31 cellular contexts compared by ENCODE assay signal in the genomic region with DNA sequence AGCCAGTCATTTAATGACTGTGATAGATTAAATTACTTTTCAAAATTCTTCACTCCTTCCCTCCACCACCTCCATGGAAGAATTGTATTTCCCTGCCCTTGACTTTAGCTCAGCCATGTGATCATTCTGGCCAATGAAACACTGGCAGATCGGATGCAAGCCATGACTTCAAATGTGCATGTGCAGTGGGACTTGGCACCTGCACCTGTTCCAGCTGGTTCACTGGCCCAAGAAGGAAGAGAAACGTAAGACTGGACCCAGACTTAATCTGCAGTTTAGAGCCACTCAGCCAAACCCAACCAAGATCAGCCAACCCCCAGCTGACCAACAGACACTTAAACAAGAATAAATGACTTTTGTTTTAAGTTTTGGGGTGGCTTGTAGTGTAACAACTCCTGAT. TPM values are rescaled to one million over a fixed set of nuclear protein-coding genes. Genes with fewer than 3 reads are reported as not detected.
DNase-seq lines count a peak whose midpoint lies in the region; ATAC-seq and TF ChIP-seq lines count a peak whose summit lies in the region.
"Had no signal": no experiment of that assay in that cellular context is flagged by ENCODE, and none has a peak within 500 bp of the region (broad histone marks: within the 10 kb centered on the region; RNA-seq: fewer than 3 reads in every experiment).

No MANE protein-coding gene starts in this region.

- H3K9me3 ChIP-seq in left ventricle myocardium inferior (replicated peaks) = peaks cover 3% of the 10 kb centered on the region
- no peaks in the 10 kb centered on the region for H3K9me3 ChIP-seq in heart right ventricle
- no peaks in the 10 kb centered on the region for H3K9me3 ChIP-seq in hepatocyte (ENCODE audit: low read depth)
- H3K9me3 ChIP-seq in tibial artery = no peaks in the 10 kb centered on the region
- H3K9me3 ChIP-seq: breast epithelium, gastroesophageal sphincter, suprapubic skin, uterus had no signal

- no peaks in the 10 kb centered on the region for H3K79me2 ChIP-seq in hepatocyte
- H3K79me2 ChIP-seq: parathyroid adenoma had no signal

- H3K4me2 ChIP-seq in hepatocyte = peak overlapping the region; percentile 8
- H3K4me2 ChIP-seq: KMS-11, smooth muscle cell had no signal

- no peaks in the 10 kb centered on the region for H3K9me2 ChIP-seq in hepatocyte (replicated peaks; ENCODE audit: insufficient read depth)

- H3K4me1 ChIP-seq in left ventricle myocardium inferior (peaks cover 19% of the 10 kb centered on the region), heart right ventricle (peaks cover 0 to 15% (median 4%) of the 10 kb centered on the region in 9 donors), hepatocyte (ENCODE audit: insufficient read depth) (peaks cover 21% of the 10 kb centered on the region), tibial artery (peaks cover 0 to 28% (median 2%) of the 10 kb centered on the region in 4 donors)
- H3K4me1 ChIP-seq: breast epithelium, gastroesophageal sphincter, parathyroid adenoma, uterus had no signal

- TF ChIP-seq CTCF in left ventricle myocardium inferior (IDR thresholded peaks at IDR 0.05; ENCODE audit: borderline replicate concordance) (no peak), heart right ventricle (IDR thresholded peaks at IDR 0.05) (no peak), hepatocyte (IDR thresholded peaks at IDR 0.05; ENCODE audit: poor library complexity) (no peak), tibial artery (IDR thresholded peaks at IDR 0.05) (no peak), nephron progenitor cell (IDR thresholded peaks at IDR 0.05) (no peak)

- H3K4me3 ChIP-seq in left ventricle myocardium inferior (no peak overlapping the region), heart right ventricle (no peak overlapping the region), hepatocyte (no peak overlapping the region), tibial artery (no peak overlapping the region)
- H3K4me3 ChIP-seq: breast epithelium, gastroesophageal sphincter, smooth muscle cell, suprapubic skin, uterus had no signal

- no peaks in the 10 kb centered on the region for H3K36me3 Mint-ChIP-seq in nephron progenitor cell (ENCODE audit: low read depth)
- H3K36me3 Mint-ChIP-seq: activated naive CD4-positive, alpha-beta T cell treated with anti-CD3 and anti-CD28 coated beads, Interleukin-2, amount 50 U/mL, for 24 hours had no signal

- H3K27ac ChIP-seq in left ventricle myocardium inferior (replicated peaks) (peak overlapping the region; percentile 66), heart right ventricle (peak overlapping the region in 2 of 10 donors; percentile 2 to 24), hepatocyte (peak overlapping the region; percentile 70), tibial artery (peak overlapping the region; percentile 58 to 70)
- H3K27ac ChIP-seq: breast epithelium, gastroesophageal sphincter, KMS-11, parathyroid adenoma, suprapubic skin, uterus, VCaP had no signal

- no peaks in the 10 kb centered on the region for H3K9me3 Mint-ChIP-seq in nephron progenitor cell
- H3K9me3 Mint-ChIP-seq: activated naive CD4-positive, alpha-beta T cell treated with anti-CD3 and anti-CD28 coated beads, Interleukin-2, amount 50 U/mL, for 24 hours; activated T-helper 2 cell treated with anti-CD3 and anti-CD28 coated beads, Interferon-gamma antibody, Interleukin-2, Interleukin-4, amounts not matched to agents 10 μg/mL and 5 μg/mL and 100 μg/mL, durations not matched to agents 14 hours and 24 hours and 36 hours; CD4-positive, alpha-beta T cell; neural crest cell had no signal

- H3K36me3 ChIP-seq in left ventricle myocardium inferior = no peaks in the 10 kb centered on the region
- peaks cover 0 to 13% (median 0%) of the 10 kb centered on the region in 9 donors for H3K36me3 ChIP-seq in heart right ventricle
- no peaks in the 10 kb centered on the region for H3K36me3 ChIP-seq in hepatocyte (replicated peaks; ENCODE audit: insufficient read depth, low read depth)
- peaks cover 0 to 9% (median 0%) of the 10 kb centered on the region in 3 donors for H3K36me3 ChIP-seq in tibial artery
- H3K36me3 ChIP-seq: breast epithelium, suprapubic skin, uterus had no signal

- H3K27me3 ChIP-seq in left ventricle myocardium inferior (ENCODE audit: low read depth) (no peaks in the 10 kb centered on the region), heart right ventricle (no peaks in the 10 kb centered on the region), hepatocyte (no peaks in the 10 kb centered on the region), tibial artery (no peaks in the 10 kb centered on the region)
- H3K27me3 ChIP-seq: breast epithelium, gastroesophageal sphincter, suprapubic skin, uterus had no signal

- no peak overlapping the region for H3K27ac Mint-ChIP-seq in nephron progenitor cell
- H3K27ac Mint-ChIP-seq: activated CD8-positive, alpha-beta T cell treated with anti-CD3 and anti-CD28 coated beads, Interleukin-2, amount 10 ng/mL, durations not matched to agents 7 days and 5 days; activated naive CD4-positive, alpha-beta T cell treated with anti-CD3 and anti-CD28 coated beads, Interleukin-2, amount 50 U/mL, for 24 hours; activated T-helper 2 cell treated with anti-CD3 and anti-CD28 coated beads, Interferon-gamma antibody, Interleukin-2, Interleukin-4, amounts not matched to agents 10 μg/mL and 5 μg/mL and 100 μg/mL, durations not matched to agents 14 hours and 24 hours and 36 hours; CD4-positive, alpha-beta T cell had no signal

- ATAC-seq in heart right ventricle = no peak
- ATAC-seq in GM21381 (IDR thresholded peaks at IDR 0.05; ENCODE audit: unreplicated experiment) = no peak
- ATAC-seq: activated CD8-positive, alpha-beta T cell treated with anti-CD3 and anti-CD28 coated beads, Interleukin-2, amount 10 ng/mL, durations not matched to agents 7 days and 5 days; Panc1 had no signal

- peaks cover 4% of the 10 kb centered on the region for H3K4me1 Mint-ChIP-seq in nephron progenitor cell
- H3K4me1 Mint-ChIP-seq: neural crest cell had no signal

- no peaks in the 10 kb centered on the region for H4K20me1 ChIP-seq in hepatocyte (ENCODE audit: insufficient read depth, poor library complexity, severe bottlenecking)

- H3K4me3 Mint-ChIP-seq in nephron progenitor cell = no peak overlapping the region
- H3K4me3 Mint-ChIP-seq: activated CD8-positive, alpha-beta T cell treated with anti-CD3 and anti-CD28 coated beads, Interleukin-2, amount 10 ng/mL, durations not matched to agents 7 days and 5 days; activated naive CD4-positive, alpha-beta T cell treated with anti-CD3 and anti-CD28 coated beads, Interleukin-2, amount 50 U/mL, for 24 hours; CD4-positive, alpha-beta T cell; neural crest cell had no signal

- WGBS in heart right ventricle, 2 donors = 83 to 84% methylated on average over 2 of the region's 2 CpGs
- 91% methylated on average over 2 of the region's 2 CpGs for WGBS in hepatocyte (ENCODE audit: low lambda C conversion rate, missing lambda C conversion rate)

- intact Hi-C loops in left ventricle myocardium inferior (cut with micrococcal nuclease) (no loop called here), heart right ventricle (cut with DNase I) (loop anchor here in 2 of 10 donors (5.0 to 10.0 kb wide), 2 partner anchors 431 to 618 kb away; no protein-coding TSS in a partner anchor), tibial artery (cut with DNase I; ENCODE audit: low total_unique reads) (no loop called here)

- H3K27me3 Mint-ChIP-seq in nephron progenitor cell (ENCODE audit: low read depth, poor library complexity) = peaks cover 7% of the 10 kb centered on the region
- H3K27me3 Mint-ChIP-seq: activated naive CD4-positive, alpha-beta T cell treated with anti-CD3 and anti-CD28 coated beads, Interleukin-2, amount 50 U/mL, for 24 hours; CD4-positive, alpha-beta T cell had no signal

- DNase-seq in left ventricle myocardium inferior = no peak
- no peak for DNase-seq in heart right ventricle
- peak; percentile 74 for DNase-seq in NCI-H526 treated with DMSO at 0.1 percent for 48 hours (lab: John Stamatoyannopoulos, UW)
- DNase-seq in hepatocyte (ENCODE audit: low spot score) = no peak
- no peak for DNase-seq in tibial artery
- no peak for DNase-seq in nephron progenitor cell
- no peak for DNase-seq in NCI-H1105 treated with DMSO at 0.1 percent for 48 hours (lab: John Stamatoyannopoulos, UW)
- DNase-seq: activated CD4-positive, alpha-beta T cell treated with anti-CD3 and anti-CD28 coated beads for 4 hours; activated CD8-positive, alpha-beta T cell treated with anti-CD3 and anti-CD28 coated beads, Interleukin-2, amount 10 ng/mL, durations not matched to agents 7 days and 5 days; CD4-positive, alpha-beta T cell; HCEC 1CT; mesendoderm; MM.1S; NCI-H2029 treated with DMSO at 0.1 percent for 48 hours; NCI-H524 treated with DMSO at 0.1 percent for 48 hours; SHP77 treated with DMSO at 0.1 percent for 48 hours; stimulated activated naive CD4-positive, alpha-beta T cell; T-helper 9 cell; uterus had no signal

- no peak overlapping the region for H2AFZ ChIP-seq in hepatocyte
- H2AFZ ChIP-seq: parathyroid adenoma had no signal

RNA-seq across cellular contexts. Expression of gene DPH3, which starts 11.8 kb away (rescaled TPM):
- total RNA-seq in left ventricle myocardium inferior (25.9 TPM), heart right ventricle (10 to 100 TPM; 15.5 to 24.5 (median 18.7) TPM), hepatocyte (36.9 and 45.1 TPM in 2 replicates)
- polyA plus RNA-seq in heart right ventricle (10 to 100 TPM in 1 of 2 donors, 1 to 10 TPM in 1; 5.5 to 22.1 TPM), hepatocyte (51.8 and 55.0 TPM in 2 replicates)

RNA-seq across cellular contexts. Expression of gene OXNAD1, which starts 12.0 kb away (rescaled TPM):
- total RNA-seq in left ventricle myocardium inferior (20.2 TPM), heart right ventricle (10 to 100 TPM; 13.1 to 22.8 (median 18.1) TPM), hepatocyte (14.7 and 21.1 TPM in 2 replicates)
- polyA plus RNA-seq in heart right ventricle (10 to 100 TPM in 1 of 2 donors, 1 to 10 TPM in 1; 4.2 to 14.6 TPM), hepatocyte (11.9 and 14.4 TPM in 2 replicates)
